ENCODE assay signal across 9 cellular contexts in genomic region chr9:127523312-127523851, GRCh38.
A peak's percentile ranks its signal among the peaks of the same experiment; 100 is the strongest.
DNase-seq lines count a peak whose midpoint lies in the region; ATAC-seq and TF ChIP-seq lines count a peak whose summit lies in the region.
"Had no signal": no experiment of that assay in that cellular context is flagged by ENCODE, and none has a peak within 500 bp of the region (broad histone marks: within the 10 kb centered on the region; RNA-seq: fewer than 3 reads in every experiment).

No MANE protein-coding gene starts in this region.

- TF ChIP-seq CTCF in AG10803 (conservative IDR thresholded peaks at IDR 0.05; ENCODE audit: low read length): peak; percentile 59
- TF ChIP-seq CTCF in left lung (IDR thresholded peaks at IDR 0.05): peak; percentile 30 to 57

- peaks cover 27 to 59% of the 10 kb centered on the region in 2 donors for H3K4me1 ChIP-seq in left lung

- intact Hi-C loops in left lung (cut with DNase I): loop anchor here in 1 of 2 donors (10.0 kb wide), 1 partner anchor 51 kb away; no protein-coding TSS in a partner anchor

- H3K27me3 ChIP-seq in left lung: no peaks in the 10 kb centered on the region

- peaks cover 0 to 14% of the 10 kb centered on the region in 2 donors for H3K9me3 ChIP-seq in left lung

- H3K4me3 ChIP-seq in AG10803 (ENCODE audit: low read length) (no peak overlapping the region), left lung (no peak overlapping the region)

- ATAC-seq in left lung: no peak

- H3K27ac ChIP-seq in left lung: no peak overlapping the region

- H3K36me3 ChIP-seq in left lung: peaks cover 0 to 82% of the 10 kb centered on the region in 2 donors

- peak; percentile 49 for DNase-seq in AG10803 (ENCODE audit: low read depth)
- peak; percentile 57 for DNase-seq in HK-2 (ENCODE audit: unreplicated experiment)
- DNase-seq in activated T-cell treated with anti-CD3 and anti-CD28 coated beads, Interleukin-2, amount 50 U/mL, for 48 hours: peak; percentile 58 to 67
- peak in 1 of 2 donors; percentile 51 for DNase-seq in left lung
- no peak for DNase-seq in NCI-H446 treated with DMSO at 0.1 percent for 48 hours (lab: John Stamatoyannopoulos, UW)
- DNase-seq in NCI-H226: no peak
- no peak for DNase-seq in cerebellar nuclear complex (lab: John Stamatoyannopoulos, UW)
- no peak for DNase-seq in mucosa of gallbladder (ENCODE audit: low spot score)
- DNase-seq: activated naive CD8-positive, alpha-beta T cell treated with anti-CD3 and anti-CD28 coated beads, Interleukin-2, amount 10 ng/mL, durations not matched to agents 7 days and 5 days had no signal

Comparison
In these comparisons a context has a peak if more than half of its experiments do, and no peak if none do; other contexts are left out.
1. DNase-seq: peak in AG10803 (single experiment), HK-2 (single experiment) and activated T-cell treated with anti-CD3 and anti-CD28 coated beads, Interleukin-2, amount 50 U/mL, for 48 hours (2 of 2); none in NCI-H446 treated with DMSO at 0.1 percent for 48 hours (single experiment), NCI-H226 (single experiment), cerebellar nuclear complex (0 of 2) and mucosa of gallbladder (single experiment).